ENCODE assay signal across 32 cellular contexts in the genomic region with DNA sequence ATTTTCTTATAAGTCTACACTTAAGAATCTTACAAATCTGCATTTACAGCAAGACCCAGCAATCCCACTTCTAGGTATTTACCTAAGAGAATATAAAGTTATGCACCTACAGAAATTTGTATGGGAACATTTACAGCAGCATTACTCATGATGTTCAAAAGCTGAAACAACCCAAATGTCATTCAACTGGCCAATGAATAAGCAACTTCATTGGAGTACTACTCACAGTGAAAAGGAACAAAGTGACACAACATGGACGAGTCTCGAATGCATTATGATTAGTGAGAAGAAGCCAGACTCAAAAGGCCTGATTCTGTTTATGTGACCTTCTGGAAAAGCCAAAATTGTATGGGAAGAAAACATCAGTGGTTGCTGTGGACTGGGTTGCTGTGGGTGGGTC.
"Had no signal": no experiment of that assay in that cellular context is flagged by ENCODE, and none has a peak within 500 bp of the region (broad histone marks: within the 10 kb centered on the region; RNA-seq: fewer than 3 reads in every experiment).

No MANE protein-coding gene starts in this region.

- H3K27me3 Mint-ChIP-seq: activated B cell treated with CpG ODN at 0.5 μM for 24 hours; activated naive CD8-positive, alpha-beta T cell; activated T-cell treated with anti-CD3 and anti-CD28 coated beads, Interleukin-2, amount 50 U/mL, for 24 hours; effector memory CD8-positive, alpha-beta T cell; T-helper 17 cell had no signal

- DNase-seq: activated B cell treated with CpG ODN at 0.5 μM for 24 hours; activated CD4-positive, alpha-beta memory T cell treated with anti-CD3 and anti-CD28 coated beads, Interleukin-2, amount 10 ng/mL, durations not matched to agents 7 days and 5 days; activated CD4-positive, alpha-beta T cell treated with anti-CD3 and anti-CD28 coated beads, Interleukin-2, amount 10 ng/mL, durations not matched to agents 24 days and 14 days; activated CD4-positive, alpha-beta T cell treated with anti-CD3 and anti-CD28 coated beads, Interleukin-2, amount 50 U/mL, for 4 hours; activated effector memory CD4-positive, alpha-beta T cell treated with Interleukin-2 at 50 U/mL for 16 hours; activated gamma-delta T cell treated with Interleukin-2 at 50 U/mL for 16 hours; activated naive CD4-positive, alpha-beta T cell treated with anti-CD3 and anti-CD28 coated beads, Interleukin-2, amount 50 U/mL, for 16 hours; activated naive CD4-positive, alpha-beta T cell treated with Interleukin-2 at 50 U/mL for 16 hours; activated T-cell treated with anti-CD3 and anti-CD28 coated beads for 4 hours; activated T-cell treated with anti-CD3 and anti-CD28 coated beads, Interleukin-2, amount 50 U/mL, for 24 hours; activated T-cell treated with anti-CD3 and anti-CD28 coated beads, Interleukin-2, amount 50 U/mL, for 72 hours; anterior cingulate cortex; body of pancreas; caudate nucleus; cortex of kidney; dermis blood vessel endothelial cell; effector CD4-positive, alpha-beta T cell; effector memory CD8-positive, alpha-beta T cell; erythroblast; foreskin keratinocyte; gastrocnemius medialis; glutamatergic neuron; heart left ventricle; T-helper 1 cell; T-helper 17 cell; T1000; WERI-Rb-1 had no signal

- H3K27ac Mint-ChIP-seq: activated B cell treated with CpG ODN at 0.5 μM for 24 hours; activated CD4-positive, alpha-beta memory T cell treated with anti-CD3 and anti-CD28 coated beads, Interleukin-2, amount 10 ng/mL, durations not matched to agents 7 days and 5 days; activated CD4-positive, alpha-beta T cell treated with anti-CD3 and anti-CD28 coated beads, Interleukin-2, amount 10 ng/mL, durations not matched to agents 24 days and 14 days; activated naive CD8-positive, alpha-beta T cell; activated T-cell treated with anti-CD3 and anti-CD28 coated beads, Interleukin-2, amount 50 U/mL, for 24 hours; activated T-cell treated with anti-CD3 and anti-CD28 coated beads, Interleukin-2, amount 50 U/mL, for 72 hours; effector memory CD8-positive, alpha-beta T cell; T-helper 17 cell; T-helper 2 cell treated with Interferon-gamma antibody and Interleukin-4, amounts not matched to agents 5 μg/mL and 100 μg/mL, for 36 hours had no signal

- H3K4me1 Mint-ChIP-seq: activated B cell treated with CpG ODN at 0.5 μM for 24 hours; activated CD4-positive, alpha-beta memory T cell treated with anti-CD3 and anti-CD28 coated beads, Interleukin-2, amount 10 ng/mL, durations not matched to agents 7 days and 5 days had no signal

- ATAC-seq: activated CD4-positive, CD25-positive, alpha-beta regulatory T cell treated with anti-CD3 and anti-CD28 coated beads, Interleukin-2, amount 50 U/mL, for 24 hours; body of pancreas; effector memory CD8-positive, alpha-beta T cell; foreskin keratinocyte; gastrocnemius medialis; heart left ventricle; T-helper 17 cell had no signal

- H3K4me3 ChIP-seq: body of pancreas, esophagus muscularis mucosa, gastrocnemius medialis, heart left ventricle had no signal

- H3K4me1 ChIP-seq: body of pancreas, foreskin keratinocyte had no signal

- H3K27me3 ChIP-seq: body of pancreas, esophagus muscularis mucosa, gastrocnemius medialis, heart left ventricle had no signal

- H3K4me3 Mint-ChIP-seq: activated B cell treated with CpG ODN at 0.5 μM for 24 hours; activated CD4-positive, alpha-beta memory T cell treated with anti-CD3 and anti-CD28 coated beads, Interleukin-2, amount 10 ng/mL, durations not matched to agents 7 days and 5 days; activated CD4-positive, alpha-beta T cell treated with anti-CD3 and anti-CD28 coated beads, Interleukin-2, amount 10 ng/mL, durations not matched to agents 24 days and 14 days; activated naive CD8-positive, alpha-beta T cell; activated T-cell treated with anti-CD3 and anti-CD28 coated beads, Interleukin-2, amount 50 U/mL, for 24 hours; activated T-cell treated with anti-CD3 and anti-CD28 coated beads, Interleukin-2, amount 50 U/mL, for 72 hours; effector memory CD8-positive, alpha-beta T cell; T-helper 17 cell; T-helper 2 cell treated with Interferon-gamma antibody and Interleukin-4, amounts not matched to agents 5 μg/mL and 100 μg/mL, for 36 hours had no signal

- H3K36me3 ChIP-seq: esophagus muscularis mucosa, gastrocnemius medialis, heart left ventricle, WERI-Rb-1 had no signal

- FAIRE-seq: colon had no signal

- H3K9me3 Mint-ChIP-seq: activated B cell treated with CpG ODN at 0.5 μM for 24 hours; activated CD4-positive, alpha-beta memory T cell treated with anti-CD3 and anti-CD28 coated beads, Interleukin-2, amount 10 ng/mL, durations not matched to agents 7 days and 5 days; activated CD4-positive, alpha-beta T cell treated with anti-CD3 and anti-CD28 coated beads, Interleukin-2, amount 10 ng/mL, durations not matched to agents 24 days and 14 days; T-helper 2 cell treated with Interferon-gamma antibody and Interleukin-4, amounts not matched to agents 5 μg/mL and 100 μg/mL, for 36 hours had no signal

- H3K27ac ChIP-seq: body of pancreas, esophagus muscularis mucosa, foreskin keratinocyte, gastrocnemius medialis, heart left ventricle, WERI-Rb-1 had no signal

- H3K36me3 Mint-ChIP-seq: activated naive CD8-positive, alpha-beta T cell had no signal

- H3K9me3 ChIP-seq: body of pancreas, esophagus muscularis mucosa, gastrocnemius medialis, heart left ventricle had no signal
